Comparison of ENCODE assay signal across 28 cellular contexts in genomic region chr4:123090886-123091285, GRCh38.
A peak's percentile ranks its signal among the peaks of the same experiment; 100 is the strongest.
DNase-seq lines count a peak whose midpoint lies in the region; ATAC-seq, FAIRE-seq and TF ChIP-seq lines count a peak whose summit lies in the region.
"Had no signal": no experiment of that assay in that cellular context is flagged by ENCODE, and none has a peak within 500 bp of the region (broad histone marks: within the 10 kb centered on the region; RNA-seq: fewer than 3 reads in every experiment).

No MANE protein-coding gene starts in this region.

- in situ Hi-C loops in HepG2 (cut with HindIII; ENCODE audit: extremely low pct_ligation_motif_present, low pct_unique_long_range_greater_than_20kb) = loop anchor here (10.0 kb wide), 1 partner anchor 1174 kb away; no protein-coding TSS in a partner anchor

- H3K4me2 ChIP-seq in HepG2 (ENCODE audit: low read depth, low read length) = no peak overlapping the region
- H3K4me2 ChIP-seq: A549, BLaER1 had no signal

- no TSS peak for BruUV-seq in HepG2 (replicated peaks; lab: Mats Ljungman, UMichigan)

- CTCF ChIA-PET in HepG2 (lab: Yijun Ruan, JAX; ENCODE audit: low intra/inter-chr PET ratio, low total read pairs) (no interaction called here), WTC11 (lab: Charles Lee) (no interaction called here)

- no peak for TF ChIP-seq RAD21 in HepG2 (CRISPR knock-in tag; IDR thresholded peaks at IDR 0.05)

- no peaks in the 10 kb centered on the region for H3K79me2 ChIP-seq in HepG2 (ENCODE audit: insufficient read depth, low read length)

- 97% methylated on average over 2 of the region's 2 CpGs for WGBS in HepG2 (ENCODE audit: low lambda C conversion rate)
- 75% methylated on average over 2 of the region's 2 CpGs for WGBS in right lobe of liver (ENCODE audit: insufficient coverage, low coverage, low lambda C conversion rate, missing lambda C conversion rate)

- H3K4me1 Mint-ChIP-seq in WTC11 = 0 out of 2 replicates have a peak, but pooled peaks cover 3% of the 10 kb centered on the region
- H3K4me1 Mint-ChIP-seq: CD4-positive, alpha-beta memory T cell had no signal

- H3K36me3 ChIP-seq in HepG2 (replicated peaks in 1 of 2; ENCODE audit: control insufficient read depth in 1 of 2, insufficient read depth in 2 of 2, low read length in 2 of 2) (peaks cover 4 to 7% of the 10 kb centered on the region in 2 experiments; a peak in 4 of 5 replicates), right lobe of liver (no peaks in the 10 kb centered on the region), bronchial epithelial cell (ENCODE audit: control insufficient read depth, insufficient read depth, low read length) (no peaks in the 10 kb centered on the region)
- H3K36me3 ChIP-seq: BE2C had no signal

- DNase-seq in HepG2 (ENCODE audit: low spot score) (no peak), right lobe of liver (no peak), WTC11 (ENCODE audit: low spot score) (no peak), bronchial epithelial cell (ENCODE audit: low read depth) (no peak), SK-N-DZ (ENCODE audit: low spot score) (no peak), erythroblast (lab: John Stamatoyannopoulos, UW) (no peak)
- DNase-seq: ACHN; BE2C; C1 segment of cervical spinal cord; CD4-positive, alpha-beta memory T cell; CD4-positive, CD25-positive, alpha-beta regulatory T cell; CD8-positive, alpha-beta memory T cell; COR-L47; DMS 273 treated with DMSO at 0.1 percent for 48 hours; DMS153; DMS53; DMS79; DND-41; EL; GDM1 had no signal

- POLR2A ChIA-PET in HepG2 (lab: Yijun Ruan, JAX) = no interaction called here
- POLR2A ChIA-PET in WTC11 (lab: Charles Lee) = no interaction called here

- ATAC-seq in HepG2 = no peak
- ATAC-seq in right lobe of liver = no peak
- no peak for ATAC-seq in WTC11
- ATAC-seq in GM18505 (IDR thresholded peaks at IDR 0.05; ENCODE audit: unreplicated experiment) = no peak
- ATAC-seq: A549, GM12878 had no signal

- no peaks in the 10 kb centered on the region for H3K27me3 ChIP-seq in HepG2 (ENCODE audit: control insufficient read depth in 1 of 2, insufficient read depth in 2 of 2, low read length in 2 of 2)
- H3K27me3 ChIP-seq in right lobe of liver = no peaks in the 10 kb centered on the region
- no peaks in the 10 kb centered on the region for H3K27me3 ChIP-seq in bronchial epithelial cell (ENCODE audit: control insufficient read depth, insufficient read depth, low read length)
- H3K27me3 ChIP-seq: BE2C, BLaER1 had no signal

- TF ChIP-seq EP300 in HepG2 (IDR thresholded peaks at IDR 0.05; ENCODE audit: low read depth in 2 of 2, low read length in 2 of 2) (no peak), HepG2 (CRISPR knock-in tag; IDR thresholded peaks at IDR 0.05; ENCODE audit: borderline replicate concordance) (no peak)

- intact Hi-C loops in HepG2 (cut with micrococcal nuclease; ENCODE audit: unreplicated experiment) = no loop called here
- intact Hi-C loops in right lobe of liver (cut with DNase I) = no loop called here

- no peaks in the 10 kb centered on the region for H4K20me1 ChIP-seq in HepG2 (ENCODE audit: insufficient read depth, low read length)
- H4K20me1 ChIP-seq: BLaER1 had no signal

- TF ChIP-seq CTCF in HepG2 (CRISPR knock-in tag; IDR thresholded peaks at IDR 0.05) = no peak
- no peak for TF ChIP-seq CTCF in right lobe of liver (IDR thresholded peaks at IDR 0.05)
- no peak for TF ChIP-seq CTCF in WTC11 (IDR thresholded peaks at IDR 0.05)
- no peak for TF ChIP-seq CTCF in bronchial epithelial cell (IDR thresholded peaks at IDR 0.05; ENCODE audit: insufficient read depth, low read length, severe bottlenecking)

- H3K27ac ChIP-seq in HepG2 (ENCODE audit: extremely low read length, insufficient read depth, low read length) (no peak overlapping the region), right lobe of liver (no peak overlapping the region)
- H3K27ac ChIP-seq: 22Rv1, A549, BLaER1 had no signal

- H3K9ac ChIP-seq in HepG2 (ENCODE audit: insufficient read depth, low read depth, low read length) = no peak overlapping the region
- H3K9ac ChIP-seq: BLaER1 had no signal

- H3K4me1 ChIP-seq in HepG2 (ENCODE audit: insufficient read depth, low read length) = no peaks in the 10 kb centered on the region
- no peaks in the 10 kb centered on the region for H3K4me1 ChIP-seq in right lobe of liver
- H3K4me1 ChIP-seq: A549, BE2C, BLaER1 had no signal

- no peak for FAIRE-seq in HepG2 (lab: Jason Lieb, UNC)
- peak; percentile 50 for FAIRE-seq in bronchial epithelial cell (lab: Jason Lieb, UNC)
- FAIRE-seq: A549, GM12878, GM12892, GM19239 had no signal

- H3K27me3 Mint-ChIP-seq in WTC11 (ENCODE audit: low read depth) = no peaks in the 10 kb centered on the region
- H3K27me3 Mint-ChIP-seq: CD4-positive, alpha-beta memory T cell; CD4-positive, CD25-positive, alpha-beta regulatory T cell; CD8-positive, alpha-beta memory T cell had no signal

- no peak overlapping the region for H3K4me3 Mint-ChIP-seq in WTC11
- H3K4me3 Mint-ChIP-seq: CD14-positive monocyte; CD4-positive, alpha-beta memory T cell; CD4-positive, CD25-positive, alpha-beta regulatory T cell; CD8-positive, alpha-beta memory T cell had no signal

- peaks cover 22% of the 10 kb centered on the region for H3K36me3 Mint-ChIP-seq in WTC11

- H3K9me3 ChIP-seq in HepG2 (ENCODE audit: low read length) (no peaks in the 10 kb centered on the region), right lobe of liver (no peaks in the 10 kb centered on the region)
- H3K9me3 ChIP-seq: A549, BE2C had no signal

- no peak overlapping the region for H2AFZ ChIP-seq in HepG2 (ENCODE audit: low read length)

- 0 out of 2 replicates have a peak overlapping the region, but pooled peaks have one; percentile 21 for H3K27ac Mint-ChIP-seq in WTC11
- H3K27ac Mint-ChIP-seq: CD14-positive monocyte; CD4-positive, CD25-positive, alpha-beta regulatory T cell had no signal

- H3K9me3 Mint-ChIP-seq in WTC11 = peaks cover 23% of the 10 kb centered on the region

- TF ChIP-seq POLR2A in HepG2 (IDR thresholded peaks at IDR 0.05; ENCODE audit: insufficient read depth in 1 of 2, low read depth in 2 of 2, low read length in 2 of 2) (no peak), right lobe of liver (IDR thresholded peaks at IDR 0.05) (no peak), erythroblast (IDR thresholded peaks at IDR 0.05; ENCODE audit: low read length) (no peak), GM18505 (IDR thresholded peaks at IDR 0.05; ENCODE audit: borderline replicate concordance, extremely low read depth, insufficient read depth, insufficient read length) (no peak)

- no peak overlapping the region for H3K4me3 ChIP-seq in HepG2 (replicated peaks in 1 of 3; ENCODE audit: insufficient read depth in 1 of 3, low read depth in 2 of 3, low read length in 3 of 3)
- no peak overlapping the region for H3K4me3 ChIP-seq in right lobe of liver
- no peak overlapping the region for H3K4me3 ChIP-seq in bronchial epithelial cell (ENCODE audit: low read depth, low read length)
- H3K4me3 ChIP-seq: A549, BLaER1, GM12878 had no signal

TF ChIP-seq in HepG2, 621 proteins besides CTCF, POLR2A, EP300 and RAD21:
- TF ChIP-seq CHD4 (IDR thresholded peaks at IDR 0.05; ENCODE audit: borderline replicate concordance, low read length) = no peak
- TF ChIP-seq ZNF224 (CRISPR knock-in tag; IDR thresholded peaks at IDR 0.05) = peak; percentile 69; the same call in 1 of the 2 replicates
- TF ChIP-seq MBNL3 (CRISPR knock-in tag; conservative IDR thresholded peaks at IDR 0.05) = no peak

TF ChIP-seq in WTC11, 78 proteins besides CTCF, POLR2A, EP300 and RAD21 (continues in another document):
- no peak for TF ChIP-seq ZNF425 (CRISPR knock-in tag; conservative IDR thresholded peaks at IDR 0.05)
- TF ChIP-seq ARID4B (CRISPR knock-in tag; IDR thresholded peaks at IDR 0.05; ENCODE audit: borderline replicate concordance) = no peak
